ENCODE assay signal across 28 cellular contexts in genomic region chr7:159138508-159138907, GRCh38.
"Had no signal": no experiment of that assay in that cellular context is flagged by ENCODE, and none has a peak within 500 bp of the region (broad histone marks: within the 10 kb centered on the region; RNA-seq: fewer than 3 reads in every experiment).

No MANE protein-coding gene starts in this region.

- DNase-seq: stimulated activated CD4-positive, alpha-beta T cell treated with anti-CD3 and anti-CD28 coated beads, Interleukin-2, amount 100 ng/mL, for 48 hours; stimulated activated CD4-positive, alpha-beta T cell treated with anti-CD3 and anti-CD28 coated beads, Interleukin-4, amount 100 ng/mL, for 1 hour; stimulated activated CD4-positive, alpha-beta T cell treated with anti-CD3 and anti-CD28 coated beads, Interleukin-4, amount 100 ng/mL, for 24 hours; stimulated activated CD4-positive, alpha-beta T cell treated with anti-CD3 and anti-CD28 coated beads, Interleukin-4, amount 100 ng/mL, for 4 hours; stimulated activated CD8-positive, alpha-beta memory T cell treated with anti-CD3 and anti-CD28 coated beads, Interleukin-4, amount 100 ng/mL, for 48 hours; stimulated activated naive B cell treated with anti-CD40 and anti-IgM and Interleukin-4, amounts not matched to agents 10 μg/mL and 1 μg/mL and 100 μg/mL, for 72 hours; stimulated activated naive CD4-positive, alpha-beta T cell; stimulated activated naive CD4-positive, alpha-beta T cell treated with Interleukin-2 at 50 U/mL for 16 hours; stimulated activated naive CD8-positive, alpha-beta T cell treated with anti-CD3 and anti-CD28 coated beads, Interleukin-15, amount 100 ng/mL, for 72 hours; stimulated activated naive CD8-positive, alpha-beta T cell treated with anti-CD3 and anti-CD28 coated beads, Interleukin-15, Interleukin-2, amounts not matched to agents 100 U/mL and 50 U/mL, for 24 hours; substantia nigra; thyroid gland; transverse colon; trophoblast cell; upper lobe of left lung; upper lobe of right lung had no signal

- H3K36me3 ChIP-seq: suprapubic skin, thyroid gland, tibial nerve, transverse colon, upper lobe of left lung, upper lobe of right lung, uterus, vagina had no signal

- H3K36me3 Mint-ChIP-seq: stimulated activated effector memory CD8-positive, alpha-beta T cell treated with anti-CD3 and anti-CD28 coated beads, Interleukin-12 subunit alpha, Interleukin-12 subunit beta, amount 100 ng/mL, for 72 hours; stimulated activated memory B cell treated with anti-CD40 and anti-IgM and Interleukin-4, amounts not matched to agents 10 μg/mL and 1 μg/mL and 100 μg/mL, for 72 hours; stimulated activated naive B cell treated with anti-CD40 and anti-IgM and Interleukin-4, amounts not matched to agents 10 μg/mL and 1 μg/mL and 100 μg/mL, for 72 hours; type B pancreatic cell had no signal

- H3K4me1 Mint-ChIP-seq: stimulated activated effector memory CD8-positive, alpha-beta T cell treated with anti-CD3 and anti-CD28 coated beads, Interleukin-12 subunit alpha, Interleukin-12 subunit beta, amount 100 ng/mL, for 72 hours; stimulated activated memory B cell treated with anti-CD40 and anti-IgM and Interleukin-4, amounts not matched to agents 10 μg/mL and 1 μg/mL and 100 μg/mL, for 72 hours; stimulated activated naive B cell treated with anti-CD40 and anti-IgM and Interleukin-4, amounts not matched to agents 10 μg/mL and 1 μg/mL and 100 μg/mL, for 72 hours; stimulated activated naive CD8-positive, alpha-beta T cell treated with anti-CD3 and anti-CD28 coated beads, Interleukin-15, amount 100 ng/mL, for 72 hours had no signal

- FAIRE-seq: urothelium cell line had no signal

- ATAC-seq: stimulated activated effector memory CD8-positive, alpha-beta T cell treated with anti-CD3 and anti-CD28 coated beads, Interleukin-12 subunit alpha, Interleukin-12 subunit beta, amount 100 ng/mL, for 72 hours; stimulated activated memory B cell treated with anti-CD40 and anti-IgM and Interleukin-4, amounts not matched to agents 10 μg/mL and 1 μg/mL and 100 μg/mL, for 72 hours; stimulated activated naive B cell treated with anti-CD40 and anti-IgM and Interleukin-4, amounts not matched to agents 10 μg/mL and 1 μg/mL and 100 μg/mL, for 72 hours; stimulated activated naive CD8-positive, alpha-beta T cell treated with anti-CD3 and anti-CD28 coated beads, Interleukin-15, amount 100 ng/mL, for 72 hours; stimulated activated naive CD8-positive, alpha-beta T cell treated with anti-CD3 and anti-CD28 coated beads, Interleukin-15, Interleukin-2, amounts not matched to agents 100 U/mL and 50 U/mL, for 24 hours; upper lobe of right lung had no signal

- H3K4me3 Mint-ChIP-seq: stimulated activated effector memory CD8-positive, alpha-beta T cell treated with anti-CD3 and anti-CD28 coated beads, Interleukin-12 subunit alpha, Interleukin-12 subunit beta, amount 100 ng/mL, for 72 hours; stimulated activated memory B cell treated with anti-CD40 and anti-IgM and Interleukin-4, amounts not matched to agents 10 μg/mL and 1 μg/mL and 100 μg/mL, for 72 hours; stimulated activated naive B cell treated with anti-CD40 and anti-IgM and Interleukin-4, amounts not matched to agents 10 μg/mL and 1 μg/mL and 100 μg/mL, for 72 hours; stimulated activated naive CD8-positive, alpha-beta T cell treated with anti-CD3 and anti-CD28 coated beads, Interleukin-15, amount 100 ng/mL, for 72 hours; stimulated activated naive CD8-positive, alpha-beta T cell treated with anti-CD3 and anti-CD28 coated beads, Interleukin-15, Interleukin-2, amounts not matched to agents 100 ng/mL and 50 ng/mL, for 24 hours; type B pancreatic cell had no signal

- H3K27ac Mint-ChIP-seq: stimulated activated effector memory CD8-positive, alpha-beta T cell treated with anti-CD3 and anti-CD28 coated beads, Interleukin-12 subunit alpha, Interleukin-12 subunit beta, amount 100 ng/mL, for 72 hours; stimulated activated memory B cell treated with anti-CD40 and anti-IgM and Interleukin-4, amounts not matched to agents 10 μg/mL and 1 μg/mL and 100 μg/mL, for 72 hours; stimulated activated naive B cell treated with anti-CD40 and anti-IgM and Interleukin-4, amounts not matched to agents 10 μg/mL and 1 μg/mL and 100 μg/mL, for 72 hours; stimulated activated naive CD8-positive, alpha-beta T cell treated with anti-CD3 and anti-CD28 coated beads, Interleukin-15, amount 100 ng/mL, for 72 hours; stimulated activated naive CD8-positive, alpha-beta T cell treated with anti-CD3 and anti-CD28 coated beads, Interleukin-15, Interleukin-2, amounts not matched to agents 100 ng/mL and 50 ng/mL, for 24 hours; type B pancreatic cell had no signal

- H3K4me1 ChIP-seq: testis, upper lobe of left lung had no signal

- H3K4me3 ChIP-seq: suprapubic skin, testis, thoracic aorta, thyroid gland, tibial artery, tibial nerve, transverse colon, upper lobe of left lung, upper lobe of right lung, uterus, vagina had no signal

- H3K9me3 ChIP-seq: suprapubic skin, testis, thoracic aorta, thyroid gland, tibial artery, tibial nerve, transverse colon, upper lobe of left lung, upper lobe of right lung, uterus, vagina had no signal

- H3K9me3 Mint-ChIP-seq: stimulated activated effector memory CD8-positive, alpha-beta T cell treated with anti-CD3 and anti-CD28 coated beads, Interleukin-12 subunit alpha, Interleukin-12 subunit beta, amount 100 ng/mL, for 72 hours; stimulated activated memory B cell treated with anti-CD40 and anti-IgM and Interleukin-4, amounts not matched to agents 10 μg/mL and 1 μg/mL and 100 μg/mL, for 72 hours; stimulated activated naive B cell treated with anti-CD40 and anti-IgM and Interleukin-4, amounts not matched to agents 10 μg/mL and 1 μg/mL and 100 μg/mL, for 72 hours; stimulated activated naive CD8-positive, alpha-beta T cell treated with anti-CD3 and anti-CD28 coated beads, Interleukin-15, amount 100 ng/mL, for 72 hours; stimulated activated naive CD8-positive, alpha-beta T cell treated with anti-CD3 and anti-CD28 coated beads, Interleukin-15, Interleukin-2, amounts not matched to agents 100 ng/mL and 50 ng/mL, for 24 hours; type B pancreatic cell had no signal

- H3K27me3 ChIP-seq: testis, tibial artery, uterus, vagina had no signal

- H3K27ac ChIP-seq: suprapubic skin, testis, thoracic aorta, thyroid gland, tibial artery, tibial nerve, transverse colon, upper lobe of left lung, upper lobe of right lung, uterus, vagina had no signal
